Comparison of ENCODE assay signal across 2 cellular contexts in the genomic region with DNA sequence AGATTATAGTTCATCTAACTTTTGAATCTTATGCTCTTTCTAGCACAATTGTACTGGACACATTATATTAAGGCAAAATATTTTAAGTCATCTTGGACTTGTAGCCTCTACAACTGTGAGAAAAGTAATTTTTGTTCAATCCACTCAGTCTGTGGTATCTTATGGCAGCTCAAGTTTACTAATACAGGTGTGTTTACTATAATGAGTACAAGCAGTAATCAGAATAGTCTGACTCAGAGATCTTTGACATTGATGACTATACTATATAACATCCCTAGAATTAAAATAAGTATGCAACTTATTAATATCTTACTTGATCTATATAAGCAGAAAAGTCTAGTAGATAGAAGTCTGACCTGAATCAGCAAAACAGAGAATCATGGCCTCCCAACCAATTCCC.
TF ChIP-seq lines count a peak whose summit lies in the region.

No MANE protein-coding gene starts in this region.

TF ChIP-seq in GM23338, 12 proteins besides CTCF, POLR2A, EP300 and RAD21 (continues in another document):
- TF ChIP-seq EZH2 (IDR thresholded peaks at IDR 0.05; ENCODE audit: low read depth, unreplicated experiment) = no peak
- TF ChIP-seq ZNF331 (CRISPR knock-in tag; IDR thresholded peaks at IDR 0.05; ENCODE audit: low read depth) = no peak
- TF ChIP-seq STAT1 (IDR thresholded peaks at IDR 0.05; ENCODE audit: unreplicated experiment) = no peak
- no peak for TF ChIP-seq JUNB (IDR thresholded peaks at IDR 0.05; ENCODE audit: unreplicated experiment)
- TF ChIP-seq EZH2phosphoT487 (IDR thresholded peaks at IDR 0.05; ENCODE audit: unreplicated experiment) = no peak
- no peak for TF ChIP-seq ETS1 (IDR thresholded peaks at IDR 0.05)
- TF ChIP-seq NANOG (IDR thresholded peaks at IDR 0.05; ENCODE audit: borderline replicate concordance) = no peak
- TF ChIP-seq, protein P1, sequence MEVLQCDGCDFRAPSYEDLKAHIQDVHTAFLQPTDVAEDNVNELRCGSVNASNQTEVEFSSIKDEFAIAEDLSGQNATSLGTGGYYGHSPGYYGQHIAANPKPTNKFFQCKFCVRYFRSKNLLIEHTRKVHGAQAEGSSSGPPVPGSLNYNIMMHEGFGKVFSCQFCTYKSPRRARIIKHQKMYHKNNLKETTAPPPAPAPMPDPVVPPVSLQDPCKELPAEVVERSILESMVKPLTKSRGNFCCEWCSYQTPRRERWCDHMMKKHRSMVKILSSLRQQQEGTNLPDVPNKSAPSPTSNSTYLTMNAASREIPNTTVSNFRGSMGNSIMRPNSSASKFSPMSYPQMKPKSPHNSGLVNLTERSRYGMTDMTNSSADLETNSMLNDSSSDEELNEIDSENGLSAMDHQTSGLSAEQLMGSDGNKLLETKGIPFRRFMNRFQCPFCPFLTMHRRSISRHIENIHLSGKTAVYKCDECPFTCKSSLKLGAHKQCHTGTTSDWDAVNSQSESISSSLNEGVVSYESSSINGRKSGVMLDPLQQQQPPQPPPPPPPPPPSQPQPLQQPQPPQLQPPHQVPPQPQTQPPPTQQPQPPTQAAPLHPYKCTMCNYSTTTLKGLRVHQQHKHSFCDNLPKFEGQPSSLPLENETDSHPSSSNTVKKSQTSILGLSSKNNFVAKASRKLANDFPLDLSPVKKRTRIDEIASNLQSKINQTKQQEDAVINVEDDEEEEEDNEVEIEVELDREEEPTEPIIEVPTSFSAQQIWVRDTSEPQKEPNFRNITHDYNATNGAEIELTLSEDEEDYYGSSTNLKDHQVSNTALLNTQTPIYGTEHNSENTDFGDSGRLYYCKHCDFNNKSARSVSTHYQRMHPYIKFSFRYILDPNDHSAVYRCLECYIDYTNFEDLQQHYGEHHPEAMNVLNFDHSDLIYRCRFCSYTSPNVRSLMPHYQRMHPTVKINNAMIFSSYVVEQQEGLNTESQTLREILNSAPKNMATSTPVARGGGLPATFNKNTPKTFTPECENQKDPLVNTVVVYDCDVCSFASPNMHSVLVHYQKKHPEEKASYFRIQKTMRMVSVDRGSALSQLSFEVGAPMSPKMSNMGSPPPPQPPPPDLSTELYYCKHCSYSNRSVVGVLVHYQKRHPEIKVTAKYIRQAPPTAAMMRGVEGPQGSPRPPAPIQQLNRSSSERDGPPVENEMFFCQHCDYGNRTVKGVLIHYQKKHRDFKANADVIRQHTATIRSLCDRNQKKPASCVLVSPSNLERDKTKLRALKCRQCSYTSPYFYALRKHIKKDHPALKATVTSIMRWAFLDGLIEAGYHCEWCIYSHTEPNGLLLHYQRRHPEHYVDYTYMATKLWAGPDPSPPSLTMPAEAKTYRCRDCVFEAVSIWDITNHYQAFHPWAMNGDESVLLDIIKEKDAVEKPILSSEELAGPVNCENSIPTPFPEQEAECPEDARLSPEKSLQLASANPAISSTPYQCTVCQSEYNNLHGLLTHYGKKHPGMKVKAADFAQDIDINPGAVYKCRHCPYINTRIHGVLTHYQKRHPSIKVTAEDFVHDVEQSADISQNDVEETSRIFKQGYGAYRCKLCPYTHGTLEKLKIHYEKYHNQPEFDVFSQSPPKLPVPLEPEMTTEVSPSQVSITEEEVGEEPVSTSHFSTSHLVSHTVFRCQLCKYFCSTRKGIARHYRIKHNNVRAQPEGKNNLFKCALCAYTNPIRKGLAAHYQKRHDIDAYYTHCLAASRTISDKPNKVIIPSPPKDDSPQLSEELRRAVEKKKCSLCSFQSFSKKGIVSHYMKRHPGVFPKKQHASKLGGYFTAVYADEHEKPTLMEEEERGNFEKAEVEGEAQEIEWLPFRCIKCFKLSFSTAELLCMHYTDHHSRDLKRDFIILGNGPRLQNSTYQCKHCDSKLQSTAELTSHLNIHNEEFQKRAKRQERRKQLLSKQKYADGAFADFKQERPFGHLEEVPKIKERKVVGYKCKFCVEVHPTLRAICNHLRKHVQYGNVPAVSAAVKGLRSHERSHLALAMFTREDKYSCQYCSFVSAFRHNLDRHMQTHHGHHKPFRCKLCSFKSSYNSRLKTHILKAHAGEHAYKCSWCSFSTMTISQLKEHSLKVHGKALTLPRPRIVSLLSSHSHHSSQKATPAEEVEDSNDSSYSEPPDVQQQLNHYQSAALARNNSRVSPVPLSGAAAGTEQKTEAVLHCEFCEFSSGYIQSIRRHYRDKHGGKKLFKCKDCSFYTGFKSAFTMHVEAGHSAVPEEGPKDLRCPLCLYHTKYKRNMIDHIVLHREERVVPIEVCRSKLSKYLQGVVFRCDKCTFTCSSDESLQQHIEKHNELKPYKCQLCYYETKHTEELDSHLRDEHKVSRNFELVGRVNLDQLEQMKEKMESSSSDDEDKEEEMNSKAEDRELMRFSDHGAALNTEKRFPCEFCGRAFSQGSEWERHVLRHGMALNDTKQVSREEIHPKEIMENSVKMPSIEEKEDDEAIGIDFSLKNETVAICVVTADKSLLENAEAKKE (CRISPR knock-in tag; IDR thresholded peaks at IDR 0.05) = no peak
- TF ChIP-seq CREB1 (CRISPR knock-in tag; IDR thresholded peaks at IDR 0.05; ENCODE audit: low read depth) = no peak
- no peak for TF ChIP-seq ZNF114 (CRISPR knock-in tag; IDR thresholded peaks at IDR 0.05)

TF ChIP-seq in K562, 482 proteins besides CTCF, POLR2A, EP300 and RAD21:
- no peak for TF ChIP-seq ZNF311 (CRISPR knock-in tag; IDR thresholded peaks at IDR 0.05)
- peak; percentile 49 for TF ChIP-seq C11orf30 (IDR thresholded peaks at IDR 0.05; ENCODE audit: low read depth)
- TF ChIP-seq KHSRP (IDR thresholded peaks at IDR 0.05) = no peak
- TF ChIP-seq ZNF224 (CRISPR knock-in tag; IDR thresholded peaks at IDR 0.05) = no peak
- no peak for TF ChIP-seq ARID4B (CRISPR knock-in tag; IDR thresholded peaks at IDR 0.05)
- TF ChIP-seq CHAMP1 (IDR thresholded peaks at IDR 0.05) = no peak
- TF ChIP-seq, protein P2, sequence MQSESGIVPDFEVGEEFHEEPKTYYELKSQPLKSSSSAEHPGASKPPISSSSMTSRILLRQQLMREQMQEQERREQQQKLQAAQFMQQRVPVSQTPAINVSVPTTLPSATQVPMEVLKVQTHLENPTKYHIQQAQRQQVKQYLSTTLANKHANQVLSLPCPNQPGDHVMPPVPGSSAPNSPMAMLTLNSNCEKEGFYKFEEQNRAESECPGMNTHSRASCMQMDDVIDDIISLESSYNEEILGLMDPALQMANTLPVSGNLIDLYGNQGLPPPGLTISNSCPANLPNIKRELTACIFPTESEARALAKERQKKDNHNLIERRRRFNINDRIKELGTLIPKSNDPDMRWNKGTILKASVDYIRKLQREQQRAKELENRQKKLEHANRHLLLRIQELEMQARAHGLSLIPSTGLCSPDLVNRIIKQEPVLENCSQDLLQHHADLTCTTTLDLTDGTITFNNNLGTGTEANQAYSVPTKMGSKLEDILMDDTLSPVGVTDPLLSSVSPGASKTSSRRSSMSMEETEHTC (IDR thresholded peaks at IDR 0.05) = no peak
- no peak for TF ChIP-seq WHSC1 (IDR thresholded peaks at IDR 0.05; ENCODE audit: low read length)
- no peak for TF ChIP-seq MCM2 (IDR thresholded peaks at IDR 0.05; ENCODE audit: low read depth)
- TF ChIP-seq, protein P3, sequence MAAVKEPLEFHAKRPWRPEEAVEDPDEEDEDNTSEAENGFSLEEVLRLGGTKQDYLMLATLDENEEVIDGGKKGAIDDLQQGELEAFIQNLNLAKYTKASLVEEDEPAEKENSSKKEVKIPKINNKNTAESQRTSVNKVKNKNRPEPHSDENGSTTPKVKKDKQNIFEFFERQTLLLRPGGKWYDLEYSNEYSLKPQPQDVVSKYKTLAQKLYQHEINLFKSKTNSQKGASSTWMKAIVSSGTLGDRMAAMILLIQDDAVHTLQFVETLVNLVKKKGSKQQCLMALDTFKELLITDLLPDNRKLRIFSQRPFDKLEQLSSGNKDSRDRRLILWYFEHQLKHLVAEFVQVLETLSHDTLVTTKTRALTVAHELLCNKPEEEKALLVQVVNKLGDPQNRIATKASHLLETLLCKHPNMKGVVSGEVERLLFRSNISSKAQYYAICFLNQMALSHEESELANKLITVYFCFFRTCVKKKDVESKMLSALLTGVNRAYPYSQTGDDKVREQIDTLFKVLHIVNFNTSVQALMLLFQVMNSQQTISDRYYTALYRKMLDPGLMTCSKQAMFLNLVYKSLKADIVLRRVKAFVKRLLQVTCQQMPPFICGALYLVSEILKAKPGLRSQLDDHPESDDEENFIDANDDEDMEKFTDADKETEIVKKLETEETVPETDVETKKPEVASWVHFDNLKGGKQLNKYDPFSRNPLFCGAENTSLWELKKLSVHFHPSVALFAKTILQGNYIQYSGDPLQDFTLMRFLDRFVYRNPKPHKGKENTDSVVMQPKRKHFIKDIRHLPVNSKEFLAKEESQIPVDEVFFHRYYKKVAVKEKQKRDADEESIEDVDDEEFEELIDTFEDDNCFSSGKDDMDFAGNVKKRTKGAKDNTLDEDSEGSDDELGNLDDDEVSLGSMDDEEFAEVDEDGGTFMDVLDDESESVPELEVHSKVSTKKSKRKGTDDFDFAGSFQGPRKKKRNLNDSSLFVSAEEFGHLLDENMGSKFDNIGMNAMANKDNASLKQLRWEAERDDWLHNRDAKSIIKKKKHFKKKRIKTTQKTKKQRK (IDR thresholded peaks at IDR 0.05; ENCODE audit: borderline replicate concordance, low read depth, low read length) = no peak
- TF ChIP-seq ZNF316 (IDR thresholded peaks at IDR 0.05) = peak; percentile 65
- TF ChIP-seq XRCC5 (IDR thresholded peaks at IDR 0.05; ENCODE audit: low read depth, low read length) = no peak
- no peak for TF ChIP-seq USF1 (CRISPR knock-in tag; IDR thresholded peaks at IDR 0.05)
